ENCODE assay signal across 25 cellular contexts in the genomic region with DNA sequence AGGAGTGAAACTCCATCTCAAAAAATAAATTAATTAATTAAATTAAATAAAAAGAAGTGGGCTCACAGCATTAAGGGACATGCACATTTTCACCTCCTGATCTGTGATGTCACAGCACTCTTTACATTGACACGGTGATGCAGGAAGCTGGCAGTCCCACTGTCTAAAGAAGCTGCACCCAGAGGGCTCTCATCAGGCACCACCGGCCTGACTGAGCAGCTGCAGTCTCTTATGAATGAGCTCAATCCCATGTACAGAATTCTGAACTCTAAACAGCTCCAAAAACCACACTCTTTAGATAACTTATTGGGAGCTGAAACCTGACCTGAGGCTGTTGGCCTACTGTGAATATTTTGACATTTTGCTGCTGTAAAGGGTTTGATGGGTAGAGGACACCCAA. TPM values are rescaled to one million over a fixed set of nuclear protein-coding genes. Genes with fewer than 3 reads are reported as not detected.
"Had no signal": no experiment of that assay in that cellular context is flagged by ENCODE, and none has a peak within 500 bp of the region (broad histone marks: within the 10 kb centered on the region; RNA-seq: fewer than 3 reads in every experiment).

No MANE protein-coding gene starts in this region.

- H3K4me2 ChIP-seq: smooth muscle cell had no signal

- H3K27me3 Mint-ChIP-seq: progenitor cell of endocrine pancreas had no signal

- H3K4me3 Mint-ChIP-seq: natural killer cell; stimulated activated effector memory CD8-positive, alpha-beta T cell treated with anti-CD3 and anti-CD28 coated beads, Interleukin-12 subunit alpha, Interleukin-12 subunit beta, amount 100 ng/mL, for 72 hours had no signal

- H3K4me1 ChIP-seq: pancreas, tibial artery, uterus had no signal

- H3K9me3 ChIP-seq: heart left ventricle, pancreas, tibial artery, upper lobe of left lung, uterus had no signal

- FAIRE-seq: endometrium, frontal cortex, pancreas had no signal

- H3K9me3 Mint-ChIP-seq: natural killer cell; stimulated activated effector memory CD8-positive, alpha-beta T cell treated with anti-CD3 and anti-CD28 coated beads, Interleukin-12 subunit alpha, Interleukin-12 subunit beta, amount 100 ng/mL, for 72 hours had no signal

- DNase-seq: effector memory CD4-positive, alpha-beta T cell; hippocampal formation; left colon; natural killer cell; occipital lobe; right cardiac atrium; stimulated activated CD4-positive, alpha-beta T cell treated with anti-CD3 and anti-CD28 coated beads, Interleukin-4, amount 100 ng/mL, for 1 hour; stimulated activated CD8-positive, alpha-beta memory T cell treated with anti-CD3 and anti-CD28 coated beads, Interleukin-4, amount 100 ng/mL, for 48 hours; stimulated activated naive CD8-positive, alpha-beta T cell treated with anti-CD3 and anti-CD28 coated beads, Interleukin-15, Interleukin-2, amounts not matched to agents 100 U/mL and 50 U/mL, for 24 hours; tibial artery; upper lobe of left lung; uterus had no signal

- ATAC-seq: esophagus mucosa; left colon; left ventricle myocardium superior; natural killer cell; right cardiac atrium; stimulated activated effector memory CD8-positive, alpha-beta T cell treated with anti-CD3 and anti-CD28 coated beads, Interleukin-12 subunit alpha, Interleukin-12 subunit beta, amount 100 ng/mL, for 72 hours; stimulated activated naive CD8-positive, alpha-beta T cell treated with anti-CD3 and anti-CD28 coated beads, Interleukin-15, Interleukin-2, amounts not matched to agents 100 U/mL and 50 U/mL, for 24 hours had no signal

- H3K4me3 ChIP-seq: heart left ventricle, lung, pancreas, smooth muscle cell, tibial artery, upper lobe of left lung, uterus had no signal

- H3K27ac Mint-ChIP-seq: natural killer cell; progenitor cell of endocrine pancreas; stimulated activated effector memory CD8-positive, alpha-beta T cell treated with anti-CD3 and anti-CD28 coated beads, Interleukin-12 subunit alpha, Interleukin-12 subunit beta, amount 100 ng/mL, for 72 hours had no signal

- H3K36me3 Mint-ChIP-seq: natural killer cell; stimulated activated effector memory CD8-positive, alpha-beta T cell treated with anti-CD3 and anti-CD28 coated beads, Interleukin-12 subunit alpha, Interleukin-12 subunit beta, amount 100 ng/mL, for 72 hours had no signal

- H3K27ac ChIP-seq: heart left ventricle, pancreas, tibial artery, upper lobe of left lung, uterus had no signal

- H3K4me1 Mint-ChIP-seq: stimulated activated effector memory CD8-positive, alpha-beta T cell treated with anti-CD3 and anti-CD28 coated beads, Interleukin-12 subunit alpha, Interleukin-12 subunit beta, amount 100 ng/mL, for 72 hours had no signal

- H3K36me3 ChIP-seq: heart left ventricle, pancreas, tibial artery, upper lobe of left lung, uterus had no signal

- H3K27me3 ChIP-seq: heart left ventricle, pancreas, tibial artery, upper lobe of left lung, uterus had no signal

RNA-seq across cellular contexts. Expression of a gene that starts 46.0 kb away (rescaled TPM):
- total RNA-seq: esophagus mucosa, glomerular endothelial cell, myocyte, occipital lobe had no signal
- polyA plus RNA-seq: fibroblast of lung had no signal
